In the genomic region with DNA sequence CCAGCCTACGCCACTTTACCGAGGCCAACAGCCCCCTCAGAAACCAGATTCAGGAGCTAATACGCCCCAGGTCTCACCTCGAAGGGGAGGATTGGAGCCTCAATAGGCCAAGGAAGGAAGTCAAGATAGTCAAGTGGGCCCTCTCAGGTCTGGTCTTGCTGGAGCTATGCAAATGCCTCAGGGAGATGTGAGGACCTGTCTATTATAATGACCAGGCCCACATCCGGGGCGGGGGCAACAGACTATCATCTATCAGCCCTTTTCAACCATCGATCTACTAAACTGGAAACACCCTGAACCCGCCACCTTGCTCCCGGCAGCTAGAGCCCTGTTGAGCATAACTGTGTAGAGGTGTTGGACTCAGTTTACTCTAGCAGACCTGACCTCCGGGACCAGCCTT, we compare ENCODE assay signal across 21 cellular contexts. TPM values are rescaled to one million over a fixed set of nuclear protein-coding genes. Genes with fewer than 3 reads are reported as not detected.
DNase-seq lines count a peak whose midpoint lies in the region; ATAC-seq and TF ChIP-seq lines count a peak whose summit lies in the region.
"Had no signal": no experiment of that assay in that cellular context is flagged by ENCODE, and none has a peak within 500 bp of the region (broad histone marks: within the 10 kb centered on the region; RNA-seq: fewer than 3 reads in every experiment).

No MANE protein-coding gene starts in this region.

- intact Hi-C loops in PC-3 (cut with micrococcal nuclease): no loop called here
- intact Hi-C loops in esophagus squamous epithelium (cut with DNase I): no loop called here

- H3K79me2 ChIP-seq in PC-3 (ENCODE audit: low read length): no peaks in the 10 kb centered on the region

- H4K20me1 ChIP-seq in PC-3 (ENCODE audit: low read length): no peaks in the 10 kb centered on the region

- H3K9me3 Mint-ChIP-seq in nephron: no peaks in the 10 kb centered on the region

- no peaks in the 10 kb centered on the region for H3K9me2 ChIP-seq in PC-3 (replicated peaks; ENCODE audit: low read length)

- H3K27ac ChIP-seq in PC-3 (ENCODE audit: low read length) (no peak overlapping the region), esophagus squamous epithelium (peak overlapping the region; percentile 21 to 70 (median 52))
- H3K27ac ChIP-seq: C4-2B had no signal

- H3F3A ChIP-seq in PC-3 (ENCODE audit: low read length, unreplicated experiment): no peaks in the 10 kb centered on the region

- no peak overlapping the region for H3K4me3 Mint-ChIP-seq in nephron
- H3K4me3 Mint-ChIP-seq: CD8-positive, alpha-beta memory T cell had no signal

- peaks cover 3% of the 10 kb centered on the region for H3K36me3 Mint-ChIP-seq in nephron (ENCODE audit: low read depth)
- H3K36me3 Mint-ChIP-seq: CD8-positive, alpha-beta memory T cell had no signal

- H3K27me3 ChIP-seq in PC-3 (ENCODE audit: low read length): no peaks in the 10 kb centered on the region
- no peaks in the 10 kb centered on the region for H3K27me3 ChIP-seq in esophagus squamous epithelium

- H3K27ac Mint-ChIP-seq in nephron: peak overlapping the region in 2 of 3 experiments; percentile 52 to 69
- H3K27ac Mint-ChIP-seq: CD8-positive, alpha-beta memory T cell had no signal

- DNase-seq in ELF-1 (ENCODE audit: low read depth, low spot score) (peak; percentile 66), PC-3 (no peak), esophagus squamous epithelium (lab: John Stamatoyannopoulos, UW) (no peak), medulla oblongata (ENCODE audit: extremely low spot score) (no peak)
- DNase-seq: 8988T; CD8-positive, alpha-beta memory T cell; EL; Karpas-422; NCI-H1694 treated with DMSO at 0.1 percent for 48 hours; NCI-H2107; NCI-H446 treated with DMSO at 0.1 percent for 48 hours; NCI-H526 treated with DMSO at 0.1 percent for 48 hours; Right ventricle myocardium superior had no signal

- H2AFZ ChIP-seq in PC-3 (ENCODE audit: low read length): no peak overlapping the region

- no peaks in the 10 kb centered on the region for H3K27me3 Mint-ChIP-seq in nephron (ENCODE audit: low read depth)

- TF ChIP-seq POLR2A in esophagus squamous epithelium (IDR thresholded peaks at IDR 0.05): no peak

- no peak overlapping the region for H3K9ac ChIP-seq in PC-3 (ENCODE audit: low read length)

- H3K4me3 ChIP-seq in PC-3 (ENCODE audit: low read length): no peak overlapping the region
- H3K4me3 ChIP-seq in esophagus squamous epithelium: no peak overlapping the region
- H3K4me3 ChIP-seq: HAP-1 had no signal

- ATAC-seq in PC-3: no peak
- ATAC-seq in GM21381 (IDR thresholded peaks at IDR 0.05; ENCODE audit: unreplicated experiment): no peak
- no peak for ATAC-seq in HG02852 (IDR thresholded peaks at IDR 0.05; ENCODE audit: unreplicated experiment)
- ATAC-seq in HG03196 (IDR thresholded peaks at IDR 0.05; ENCODE audit: unreplicated experiment): no peak

- H3K4me1 Mint-ChIP-seq in nephron: peaks cover 53% of the 10 kb centered on the region
- H3K4me1 Mint-ChIP-seq: CD8-positive, alpha-beta memory T cell had no signal

- H3K36me3 ChIP-seq in PC-3 (ENCODE audit: low read depth, low read length): no peaks in the 10 kb centered on the region
- no peaks in the 10 kb centered on the region for H3K36me3 ChIP-seq in esophagus squamous epithelium
- H3K36me3 ChIP-seq: HAP-1 had no signal

- peak overlapping the region; percentile 60 for H3K4me2 ChIP-seq in PC-3 (ENCODE audit: low read length)

- H3K4me1 ChIP-seq in PC-3 (ENCODE audit: insufficient read depth, low read length) (peaks cover 37% of the 10 kb centered on the region), esophagus squamous epithelium (peaks cover 8 to 91% (median 49%) of the 10 kb centered on the region in 3 donors)

- no TSS peak for BruUV-seq in PC-3 (replicated peaks; lab: Mats Ljungman, UMichigan)

- TF ChIP-seq CTCF in PC-3 (conservative IDR thresholded peaks at IDR 0.05; ENCODE audit: low read depth, low read length) (no peak), esophagus squamous epithelium (IDR thresholded peaks at IDR 0.05) (no peak), nephron (IDR thresholded peaks at IDR 0.05; ENCODE audit: unreplicated experiment in 3 of 3) (no peak)

- CTCF ChIA-PET in PC-3 (lab: Charles Lee): no interaction called here

- H3K9me3 ChIP-seq in PC-3 (ENCODE audit: low read length) (no peaks in the 10 kb centered on the region), esophagus squamous epithelium (no peaks in the 10 kb centered on the region)
- H3K9me3 ChIP-seq: HAP-1 had no signal

- POLR2A ChIA-PET in PC-3 (lab: Charles Lee; ENCODE audit: unreplicated experiment): no interaction called here

- WGBS in esophagus squamous epithelium, 2 donors: 60 to 79% methylated on average over 8 of the region's 10 CpGs

RNA-seq across cellular contexts. Expression of a gene that starts 12.7 kb away (rescaled TPM):
- total RNA-seq in PC-3 (2014; rRNA removed) (not detected in 2 replicates), esophagus squamous epithelium (not detected)
- total RNA-seq: CD8-positive, alpha-beta memory T cell; Right ventricle myocardium superior; RPMI7951; SK-MEL-5 had no signal
